9 cellular contexts compared by ENCODE assay signal in genomic region chr18:76410660-76411417, GRCh38.
DNase-seq lines count a peak whose midpoint lies in the region; ATAC-seq and TF ChIP-seq lines count a peak whose summit lies in the region.
"Had no signal": no experiment of that assay in that cellular context is flagged by ENCODE, and none has a peak within 500 bp of the region (broad histone marks: within the 10 kb centered on the region; RNA-seq: fewer than 3 reads in every experiment).

No MANE protein-coding gene starts in this region.

- BruUV-seq in A673 (replicated peaks; lab: Mats Ljungman, UMichigan): no TSS peak

- TF ChIP-seq CTCF in vagina (IDR thresholded peaks at IDR 0.05) (no peak), BE2C (IDR thresholded peaks at IDR 0.05; ENCODE audit: low read depth, low read length) (no peak), A673 (conservative IDR thresholded peaks at IDR 0.05; ENCODE audit: low read depth, low read length) (no peak)

- H3K27ac ChIP-seq in vagina: peak overlapping the region; percentile 80
- no peak overlapping the region for H3K27ac ChIP-seq in A673 (ENCODE audit: low read depth, low read length, poor library complexity, severe bottlenecking)

- CTCF ChIA-PET in A673 (lab: Charles Lee): interaction anchor here (0.6 kb wide), 1 partner anchor 209 kb away, joined by 8 read pairs; no protein-coding TSS in a partner anchor

- intact Hi-C loops in vagina (cut with DNase I) (loop anchor here (10.0 kb wide), 1 partner anchor 84 kb away; the partner anchor contains the start of gene ZNF516), A673 (cut with micrococcal nuclease; ENCODE audit: unreplicated experiment) (no loop called here)

- H3K4me1 ChIP-seq in vagina: peaks cover 92% of the 10 kb centered on the region
- no peaks in the 10 kb centered on the region for H3K4me1 ChIP-seq in BE2C
- H3K4me1 ChIP-seq in A673 (ENCODE audit: insufficient read depth, low read length, poor library complexity, severe bottlenecking): no peaks in the 10 kb centered on the region

- POLR2A ChIA-PET in A673 (lab: Charles Lee; ENCODE audit: low non-redundant PET): no interaction called here

- no peaks in the 10 kb centered on the region for H3K36me3 ChIP-seq in vagina
- no peaks in the 10 kb centered on the region for H3K36me3 ChIP-seq in BE2C
- H3K36me3 ChIP-seq in A673 (ENCODE audit: insufficient read depth, low read length, poor library complexity, severe bottlenecking): no peaks in the 10 kb centered on the region

- no peaks in the 10 kb centered on the region for H3K27me3 ChIP-seq in vagina
- H3K27me3 ChIP-seq in BE2C: no peaks in the 10 kb centered on the region
- H3K27me3 ChIP-seq in A673 (replicated peaks; ENCODE audit: insufficient read depth, low read depth, low read length, poor library complexity): no peaks in the 10 kb centered on the region

- no peak for TF ChIP-seq POLR2A in vagina (IDR thresholded peaks at IDR 0.05)

- DNase-seq in stimulated activated CD4-positive, alpha-beta T cell treated with anti-CD3 and anti-CD28 coated beads, Interleukin-15, amount 100 ng/mL, for 24 hours: peak; percentile 56
- DNase-seq in stimulated activated CD4-positive, alpha-beta T cell treated with anti-CD3 and anti-CD28 coated beads, Interleukin-4, amount 100 ng/mL, for 4 hours: no peak
- peak; percentile 30 for DNase-seq in SKM-1 treated with dmso at 0.1 percent for 144 hours (lab: John Stamatoyannopoulos, UW; ENCODE audit: unreplicated experiment)
- peak in 1 of 2 donors; percentile 81 for DNase-seq in vagina (ENCODE audit: extremely low spot score in 2 of 2)
- DNase-seq in NCI-H2029 (lab: John Stamatoyannopoulos, UW): no peak
- DNase-seq in BE2C: no peak
- DNase-seq in A673 (ENCODE audit: low spot score): no peak
- DNase-seq: CD8-positive, alpha-beta memory T cell had no signal

- peak; percentile 60 for ATAC-seq in HG02798 (IDR thresholded peaks at IDR 0.05; ENCODE audit: poor library complexity, unreplicated experiment)

- H3K4me3 ChIP-seq in vagina (peak overlapping the region in 1 of 2 donors; percentile 1), BE2C (ENCODE audit: low read depth, low read length) (no peak overlapping the region), A673 (ENCODE audit: low read depth, low read length, poor library complexity, severe bottlenecking) (no peak overlapping the region)

- H3K9me3 ChIP-seq in vagina: no peaks in the 10 kb centered on the region
- no peaks in the 10 kb centered on the region for H3K9me3 ChIP-seq in BE2C
- no peaks in the 10 kb centered on the region for H3K9me3 ChIP-seq in A673 (ENCODE audit: low read depth, low read length, poor library complexity, severe bottlenecking)

Comparison
In these comparisons a context has a peak if more than half of its experiments do, and no peak if none do; other contexts are left out.
1. DNase-seq: peak in stimulated activated CD4-positive, alpha-beta T cell treated with anti-CD3 and anti-CD28 coated beads, Interleukin-15, amount 100 ng/mL, for 24 hours (single experiment) and SKM-1 treated with dmso at 0.1 percent for 144 hours (single experiment); none in stimulated activated CD4-positive, alpha-beta T cell treated with anti-CD3 and anti-CD28 coated beads, Interleukin-4, amount 100 ng/mL, for 4 hours (0 of 2), NCI-H2029 (single experiment), BE2C (single experiment) and A673 (single experiment).